In genomic region chr1:2375246-2375922, GRCh38 we compare ENCODE assay signal across 1 cellular context.
TF ChIP-seq lines count a peak whose summit lies in the region.

No MANE protein-coding gene starts in this region.

TF ChIP-seq in H1, 55 proteins besides CTCF, POLR2A, EP300 and RAD21:
- TF ChIP-seq SIRT6 (IDR thresholded peaks at IDR 0.05; ENCODE audit: low read length) = no peak
- TF ChIP-seq SP2 (IDR thresholded peaks at IDR 0.05; ENCODE audit: low read length) = no peak
- no peak for TF ChIP-seq ASH2L (IDR thresholded peaks at IDR 0.05; ENCODE audit: low read length)
- no peak for TF ChIP-seq ZNF274 (IDR thresholded peaks at IDR 0.05; ENCODE audit: borderline replicate concordance, extremely low read depth, low read length)
- no peak for TF ChIP-seq CBX8 (IDR thresholded peaks at IDR 0.05; ENCODE audit: borderline replicate concordance, low read depth, low read length)
- no peak for TF ChIP-seq USF2 (IDR thresholded peaks at IDR 0.05; ENCODE audit: low read length)
- no peak for TF ChIP-seq RNF2 (IDR thresholded peaks at IDR 0.05; ENCODE audit: borderline replicate concordance, low read depth, low read length, missing control alignments, poor library complexity, severe bottlenecking)
- no peak for TF ChIP-seq CHD7 (IDR thresholded peaks at IDR 0.05; ENCODE audit: insufficient replicate concordance, low read length)
- no peak for TF ChIP-seq HDAC2 (IDR thresholded peaks at IDR 0.05; ENCODE audit: borderline replicate concordance in 1 of 2, low read depth in 2 of 2, low read length in 2 of 2)
TF ChIP-seq in H1: peak in this region for 0.
